Comparison of ENCODE assay signal across 1 cellular context in genomic region chr4:186015212-186015817, GRCh38.
TF ChIP-seq lines count a peak whose summit lies in the region.

No MANE protein-coding gene starts in this region.

TF ChIP-seq in GM23338, 12 proteins besides CTCF, POLR2A, EP300 and RAD21:
- TF ChIP-seq NANOG (IDR thresholded peaks at IDR 0.05; ENCODE audit: borderline replicate concordance): no peak
- TF ChIP-seq JUNB (IDR thresholded peaks at IDR 0.05; ENCODE audit: unreplicated experiment): no peak
- TF ChIP-seq ZNF114 (CRISPR knock-in tag; IDR thresholded peaks at IDR 0.05): no peak
- TF ChIP-seq, protein P1, sequence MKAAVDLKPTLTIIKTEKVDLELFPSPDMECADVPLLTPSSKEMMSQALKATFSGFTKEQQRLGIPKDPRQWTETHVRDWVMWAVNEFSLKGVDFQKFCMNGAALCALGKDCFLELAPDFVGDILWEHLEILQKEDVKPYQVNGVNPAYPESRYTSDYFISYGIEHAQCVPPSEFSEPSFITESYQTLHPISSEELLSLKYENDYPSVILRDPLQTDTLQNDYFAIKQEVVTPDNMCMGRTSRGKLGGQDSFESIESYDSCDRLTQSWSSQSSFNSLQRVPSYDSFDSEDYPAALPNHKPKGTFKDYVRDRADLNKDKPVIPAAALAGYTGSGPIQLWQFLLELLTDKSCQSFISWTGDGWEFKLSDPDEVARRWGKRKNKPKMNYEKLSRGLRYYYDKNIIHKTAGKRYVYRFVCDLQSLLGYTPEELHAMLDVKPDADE (IDR thresholded peaks at IDR 0.05): no peak
- no peak for TF ChIP-seq ZNF462 (CRISPR knock-in tag; IDR thresholded peaks at IDR 0.05)
- no peak for TF ChIP-seq STAT1 (IDR thresholded peaks at IDR 0.05; ENCODE audit: unreplicated experiment)
- TF ChIP-seq ZNF331 (CRISPR knock-in tag; IDR thresholded peaks at IDR 0.05; ENCODE audit: low read depth): no peak
- no peak for TF ChIP-seq EZH2phosphoT487 (IDR thresholded peaks at IDR 0.05; ENCODE audit: unreplicated experiment)
- TF ChIP-seq EZH2 (IDR thresholded peaks at IDR 0.05; ENCODE audit: low read depth, unreplicated experiment): no peak
- TF ChIP-seq CREB1 (CRISPR knock-in tag; IDR thresholded peaks at IDR 0.05; ENCODE audit: low read depth): no peak
- no peak for TF ChIP-seq REST (IDR thresholded peaks at IDR 0.05; ENCODE audit: unreplicated experiment)
- TF ChIP-seq POLR2AphosphoS5 (IDR thresholded peaks at IDR 0.05; ENCODE audit: low read depth): no peak
